ENCODE assay signal across 15 cellular contexts in genomic region chr1:225517697-225518096, GRCh38.
A peak's percentile ranks its signal among the peaks of the same experiment; 100 is the strongest.
DNase-seq lines count a peak whose midpoint lies in the region; ATAC-seq and TF ChIP-seq lines count a peak whose summit lies in the region.
"Had no signal": no experiment of that assay in that cellular context is flagged by ENCODE, and none has a peak within 500 bp of the region (broad histone marks: within the 10 kb centered on the region; RNA-seq: fewer than 3 reads in every experiment).

No MANE protein-coding gene starts in this region.

- peaks cover 0 to 16% (median 2%) of the 10 kb centered on the region in 4 donors for H3K36me3 ChIP-seq in sigmoid colon

- H3K27ac Mint-ChIP-seq in chondrocyte (ENCODE audit: unreplicated experiment): peak overlapping the region; percentile 83
- H3K27ac Mint-ChIP-seq: activated CD8-positive, alpha-beta memory T cell treated with anti-CD3 and anti-CD28 coated beads, Interleukin-2, amount 10 ng/mL, durations not matched to agents 7 days and 5 days; activated naive CD4-positive, alpha-beta T cell treated with anti-CD3 and anti-CD28 coated beads, Interleukin-2, amount 50 U/mL, for 72 hours had no signal

- 92 to 93% methylated on average over 8 of the region's 8 CpGs for WGBS in sigmoid colon, 2 donors

- no peaks in the 10 kb centered on the region for H3K27me3 ChIP-seq in sigmoid colon
- H3K27me3 ChIP-seq: spleen had no signal

- H3K27ac ChIP-seq in sigmoid colon: peak overlapping the region in 2 of 4 donors; percentile 7 to 55
- H3K27ac ChIP-seq: lower lobe of right lung, spleen had no signal

- no peak overlapping the region for H3K4me3 ChIP-seq in sigmoid colon
- H3K4me3 ChIP-seq: lower lobe of right lung, spleen had no signal

- TF ChIP-seq CTCF in chondrocyte (IDR thresholded peaks at IDR 0.05): peak; percentile 55
- no peak for TF ChIP-seq CTCF in sigmoid colon (IDR thresholded peaks at IDR 0.05)

- intact Hi-C loops in sigmoid colon (cut with DNase I): no loop called here

- peaks cover 31% of the 10 kb centered on the region for H3K36me3 Mint-ChIP-seq in chondrocyte (ENCODE audit: low read depth)
- H3K36me3 Mint-ChIP-seq: activated CD8-positive, alpha-beta memory T cell treated with anti-CD3 and anti-CD28 coated beads, Interleukin-2, amount 10 ng/mL, durations not matched to agents 7 days and 5 days; activated naive CD4-positive, alpha-beta T cell treated with anti-CD3 and anti-CD28 coated beads, Interleukin-2, amount 50 U/mL, for 72 hours had no signal

- no peaks in the 10 kb centered on the region for H3K9me3 ChIP-seq in sigmoid colon
- H3K9me3 ChIP-seq: lower lobe of right lung, spleen had no signal

- peaks cover 0 to 34% (median 14%) of the 10 kb centered on the region in 4 donors for H3K4me1 ChIP-seq in sigmoid colon
- H3K4me1 ChIP-seq: lower lobe of right lung, spleen had no signal

- TF ChIP-seq EP300 in sigmoid colon (IDR thresholded peaks at IDR 0.05): no peak

- DNase-seq in ELF-1 (ENCODE audit: low read depth, low spot score) (peak; percentile 7), MV-4-11 (lab: John Stamatoyannopoulos, UW) (peak; percentile 29), chondrocyte (ENCODE audit: low spot score) (no peak), pons (ENCODE audit: low spot score) (peak; percentile 57), NCI-H2196 (lab: John Stamatoyannopoulos, UW; ENCODE audit: unreplicated experiment) (no peak), sigmoid colon (no peak)
- DNase-seq: activated CD8-positive, alpha-beta memory T cell treated with anti-CD3 and anti-CD28 coated beads, Interleukin-2, amount 10 ng/mL, durations not matched to agents 7 days and 5 days; cortex of kidney; lower lobe of right lung; NCI-H146; NCI-H526 treated with DMSO at 0.1 percent for 48 hours; SHP77 treated with DMSO at 0.1 percent for 48 hours; spleen had no signal

- H3K9me3 Mint-ChIP-seq in chondrocyte (ENCODE audit: low read depth): no peaks in the 10 kb centered on the region
- H3K9me3 Mint-ChIP-seq: activated naive CD4-positive, alpha-beta T cell treated with anti-CD3 and anti-CD28 coated beads, Interleukin-2, amount 50 U/mL, for 72 hours had no signal

- H3K4me3 Mint-ChIP-seq in chondrocyte (ENCODE audit: unreplicated experiment): no peak overlapping the region
- H3K4me3 Mint-ChIP-seq: activated CD8-positive, alpha-beta memory T cell treated with anti-CD3 and anti-CD28 coated beads, Interleukin-2, amount 10 ng/mL, durations not matched to agents 7 days and 5 days had no signal

- peaks cover 57% of the 10 kb centered on the region for H3K4me1 Mint-ChIP-seq in chondrocyte (ENCODE audit: low read depth)
- H3K4me1 Mint-ChIP-seq: activated CD8-positive, alpha-beta memory T cell treated with anti-CD3 and anti-CD28 coated beads, Interleukin-2, amount 10 ng/mL, durations not matched to agents 7 days and 5 days had no signal

- ATAC-seq in GM18511 (IDR thresholded peaks at IDR 0.05; ENCODE audit: unreplicated experiment): no peak
- ATAC-seq: activated CD8-positive, alpha-beta memory T cell treated with anti-CD3 and anti-CD28 coated beads, Interleukin-2, amount 10 ng/mL, durations not matched to agents 7 days and 5 days; activated naive CD4-positive, alpha-beta T cell treated with anti-CD3 and anti-CD28 coated beads, Interleukin-2, amount 50 U/mL, for 72 hours had no signal

- no peaks in the 10 kb centered on the region for H3K27me3 Mint-ChIP-seq in chondrocyte (ENCODE audit: low read depth)

- no peak for TF ChIP-seq POLR2A in sigmoid colon (IDR thresholded peaks at IDR 0.05)

Comparison
In these comparisons a context has a peak if more than half of its experiments do, and no peak if none do; other contexts are left out.
1. DNase-seq: peak in ELF-1 (single experiment), MV-4-11 (single experiment) and pons (single experiment); none in chondrocyte (single experiment), NCI-H2196 (single experiment) and sigmoid colon (single experiment).